ENCODE assay signal across 15 cellular contexts in the genomic region with DNA sequence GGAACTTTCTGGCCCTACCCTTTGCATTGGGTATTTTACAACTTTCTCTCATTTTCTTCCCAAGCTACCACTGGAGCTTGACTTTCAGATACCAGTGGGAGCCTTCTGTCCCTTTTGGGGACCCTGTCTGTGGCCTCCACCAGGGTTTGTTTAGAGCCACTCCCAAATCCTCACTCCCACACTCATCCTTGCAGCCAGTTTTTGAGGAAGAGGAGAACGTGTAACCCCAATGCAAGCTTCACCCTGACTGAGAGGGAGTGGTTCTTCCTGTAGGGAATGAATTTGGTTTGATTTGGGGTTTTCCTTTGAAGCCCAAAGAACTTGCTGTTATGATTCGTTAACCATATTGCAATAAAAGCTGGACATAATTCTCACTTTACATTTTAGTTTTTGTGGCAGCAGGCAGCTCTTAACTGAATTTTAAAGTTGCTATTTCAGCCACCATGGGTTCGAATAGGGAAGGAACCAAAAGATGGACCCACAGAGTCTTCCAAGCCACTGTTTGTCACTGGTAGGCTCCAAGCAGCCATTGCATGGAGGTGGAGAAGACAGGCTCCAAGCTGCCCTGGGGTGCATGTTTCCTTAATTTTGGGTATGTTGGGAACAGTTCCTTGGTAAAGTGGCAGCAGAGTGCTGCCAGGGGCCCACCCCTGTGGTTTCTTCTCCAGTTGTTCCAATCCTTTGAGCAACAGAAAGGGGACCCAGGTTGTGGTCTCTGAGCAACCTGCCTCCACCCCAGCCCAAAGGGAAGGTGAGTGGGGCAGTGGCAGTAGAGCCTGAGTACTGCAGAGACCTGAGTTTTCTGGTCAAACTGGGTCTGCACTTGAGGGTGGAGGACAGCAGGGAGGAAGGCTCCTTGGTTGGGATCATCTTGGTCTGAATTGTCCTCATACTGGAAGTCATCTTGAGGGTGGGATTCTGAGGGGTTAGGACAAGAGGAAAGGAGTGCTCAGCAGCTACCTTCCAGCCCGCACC. TPM values are rescaled to one million over a fixed set of nuclear protein-coding genes. Genes with fewer than 3 reads are reported as not detected.
DNase-seq lines count a peak whose midpoint lies in the region; ATAC-seq and TF ChIP-seq lines count a peak whose summit lies in the region.
"Had no signal": no experiment of that assay in that cellular context is flagged by ENCODE, and none has a peak within 500 bp of the region (broad histone marks: within the 10 kb centered on the region; RNA-seq: fewer than 3 reads in every experiment).

No MANE protein-coding gene starts in this region.

- H3K36me3 Mint-ChIP-seq in GM23338 (ENCODE audit: low read depth), result no peaks in the 10 kb centered on the region; the same call in 2 of the 3 replicates
- H3K36me3 Mint-ChIP-seq: CD4-positive, alpha-beta memory T cell had no signal

- H3K9me3 Mint-ChIP-seq in GM23338, result no peaks in the 10 kb centered on the region; the same call in 2 of the 3 replicates

- DNase-seq in GM23338 (ENCODE audit: low spot score), result no peak
- no peak for DNase-seq in left ventricle myocardium superior
- no peak for DNase-seq in cerebellum (ENCODE audit: low spot score)
- DNase-seq in stimulated activated CD4-positive, alpha-beta T cell treated with anti-CD3 and anti-CD28 coated beads, Interleukin-12 subunit alpha, Interleukin-12 subunit beta, amount 100 ng/mL, for 4 hours, result no peak
- DNase-seq: BE2C; CD4-positive, alpha-beta memory T cell; DMS79 treated with DMSO at 0.1 percent for 48 hours; EL; H7 had no signal

- no peaks in the 10 kb centered on the region for H3K9me2 ChIP-seq in GM23338 (ENCODE audit: insufficient read depth)

- H4K20me1 ChIP-seq in GM23338 (replicated peaks; ENCODE audit: insufficient read depth) (peaks cover 41% of the 10 kb centered on the region), OCI-LY3 (ENCODE audit: insufficient read depth, low read length) (no peaks in the 10 kb centered on the region)

- peaks cover 40% of the 10 kb centered on the region for H3K4me1 Mint-ChIP-seq in GM23338

- H2AFZ ChIP-seq in GM23338 (no peak overlapping the region), OCI-LY3 (ENCODE audit: low read depth, low read length) (no peak overlapping the region)

- TF ChIP-seq CTCF in GM23338 (conservative IDR thresholded peaks at IDR 0.05; ENCODE audit: low read depth in 2 of 2) (no peak), OCI-LY3 (IDR thresholded peaks at IDR 0.05; ENCODE audit: low read depth, low read length) (no peak)

- H3K79me2 ChIP-seq in GM23338 (replicated peaks; ENCODE audit: insufficient read depth), result no peaks in the 10 kb centered on the region
- no peaks in the 10 kb centered on the region for H3K79me2 ChIP-seq in OCI-LY3 (ENCODE audit: low read length)

- peaks cover 100% of the 10 kb centered on the region for H3K27me3 ChIP-seq in GM23338 (ENCODE audit: insufficient read depth)
- no peaks in the 10 kb centered on the region for H3K27me3 ChIP-seq in OCI-LY3 (ENCODE audit: low read depth, low read length)
- peaks cover 100% of the 10 kb centered on the region for H3K27me3 ChIP-seq in iPS-15b (ENCODE audit: control insufficient read depth, insufficient read depth, low read length)

- H3K27ac ChIP-seq in GM23338 (ENCODE audit: low read depth) (no peak overlapping the region), OCI-LY3 (ENCODE audit: low read length) (no peak overlapping the region)
- H3K27ac ChIP-seq: A549, C4-2B, HL-60 had no signal

- no peak overlapping the region for H3K4me3 ChIP-seq in GM23338
- H3K4me3 ChIP-seq in OCI-LY3 (ENCODE audit: low read length), result no peak overlapping the region
- H3K4me3 ChIP-seq in iPS-15b (ENCODE audit: low read depth, low read length), result peak overlapping the region; percentile 31
- H3K4me3 ChIP-seq: A549 had no signal

- H3K4me1 ChIP-seq in GM23338 (ENCODE audit: insufficient read depth) (peaks cover 55% of the 10 kb centered on the region), OCI-LY3 (ENCODE audit: low read length) (peaks cover 18% of the 10 kb centered on the region), iPS-15b (ENCODE audit: control insufficient read depth, insufficient read depth, low read length) (peaks cover 5% of the 10 kb centered on the region)
- H3K4me1 ChIP-seq: A549, BE2C had no signal

- H3K9ac ChIP-seq in OCI-LY3 (ENCODE audit: low read length) (no peak overlapping the region), iPS-15b (ENCODE audit: low read depth, low read length) (no peak overlapping the region)

- H3K27ac Mint-ChIP-seq in GM23338, result no peak overlapping the region

- ATAC-seq in GM23338 (no peak), left ventricle myocardium superior (no peak)
- ATAC-seq: A549 had no signal

- peaks cover 34% of the 10 kb centered on the region for H3F3A ChIP-seq in GM23338 (replicated peaks; ENCODE audit: low read depth)

- intact Hi-C loops in left ventricle myocardium superior (cut with micrococcal nuclease), result no loop called here

- H3K27me3 Mint-ChIP-seq in GM23338 (ENCODE audit: insufficient read depth, low read depth, poor library complexity), result peaks cover 99% of the 10 kb centered on the region

- no peak overlapping the region; the same call in 2 of the 3 replicates for H3K4me3 Mint-ChIP-seq in GM23338
- H3K4me3 Mint-ChIP-seq: CD4-positive, alpha-beta memory T cell had no signal

- H3K4me2 ChIP-seq in GM23338 (no peak overlapping the region), OCI-LY3 (ENCODE audit: low read length) (peak overlapping the region; percentile 65)
- H3K4me2 ChIP-seq: A549 had no signal

- H3K9me3 ChIP-seq in OCI-LY3 (ENCODE audit: insufficient read depth, low read length), result no peaks in the 10 kb centered on the region
- no peaks in the 10 kb centered on the region for H3K9me3 ChIP-seq in iPS-15b (ENCODE audit: control insufficient read depth, insufficient read depth, low read length)
- H3K9me3 ChIP-seq: A549, BE2C had no signal

- H3K36me3 ChIP-seq in GM23338 (ENCODE audit: insufficient read depth), result no peaks in the 10 kb centered on the region
- H3K36me3 ChIP-seq in OCI-LY3 (replicated peaks; ENCODE audit: low read depth, low read length), result no peaks in the 10 kb centered on the region
- no peaks in the 10 kb centered on the region for H3K36me3 ChIP-seq in iPS-15b (ENCODE audit: control insufficient read depth, insufficient read depth, low read length)
- H3K36me3 ChIP-seq: BE2C had no signal

TF ChIP-seq in GM23338, 12 proteins besides CTCF, POLR2A, EP300 and RAD21:
- no peak for TF ChIP-seq ZNF114 (CRISPR knock-in tag; IDR thresholded peaks at IDR 0.05)
- no peak for TF ChIP-seq CREB1 (CRISPR knock-in tag; IDR thresholded peaks at IDR 0.05; ENCODE audit: low read depth)
- TF ChIP-seq EZH2 (IDR thresholded peaks at IDR 0.05; ENCODE audit: low read depth, unreplicated experiment), result peak; percentile 77

RNA-seq across cellular contexts. Expression of gene EVX1, which starts 5.1 kb away (rescaled TPM):
- not detected in 2 replicates for total RNA-seq in GM23338 (2014; rRNA removed; shearing (Covaris generic))
- not detected in 2 replicates for polyA plus RNA-seq in GM23338 (2016; fragmentation: Nextera tagmentation; extraction: Ambion mirVana)
- total RNA-seq in left ventricle myocardium superior (not detected), cerebellum (not detected)
- total RNA-seq: CD4-positive, alpha-beta memory T cell; H7 had no signal
- polyA plus RNA-seq: AG04450; CD4-positive, alpha-beta memory T cell had no signal

RNA-seq across cellular contexts. Expression of gene HOXA13, which starts 47.8 kb away (rescaled TPM):
- total RNA-seq in GM23338 (2014; rRNA removed; shearing (Covaris generic)), result not detected in 2 replicates
- not detected in 2 replicates for polyA plus RNA-seq in GM23338 (2016; fragmentation: Nextera tagmentation; extraction: Ambion mirVana)
- total RNA-seq in left ventricle myocardium superior (not detected), cerebellum (not detected)
- total RNA-seq: CD4-positive, alpha-beta memory T cell; H7 had no signal
- polyA plus RNA-seq: AG04450; CD4-positive, alpha-beta memory T cell had no signal
